18 cellular contexts compared by ENCODE assay signal in genomic region chr9:5113523-5113922, GRCh38.
"Had no signal": no experiment of that assay in that cellular context is flagged by ENCODE, and none has a peak within 500 bp of the region (broad histone marks: within the 10 kb centered on the region; RNA-seq: fewer than 3 reads in every experiment).

No MANE protein-coding gene starts in this region.

- ATAC-seq: activated T-cell treated with anti-CD3 and anti-CD28 coated beads, Interleukin-2, amount 50 U/mL, for 4 hours; left lung had no signal

- H3K27me3 ChIP-seq: heart right ventricle, left lung, testis, upper lobe of left lung had no signal

- H3K9me3 ChIP-seq: testis had no signal

- H3K4me3 ChIP-seq: heart right ventricle, left lung, lung, testis, upper lobe of left lung had no signal

- H3K4me3 Mint-ChIP-seq: activated T-cell treated with anti-CD3 and anti-CD28 coated beads, Interleukin-2, amount 50 U/mL, for 4 hours; naive B cell had no signal

- H3K4me1 ChIP-seq: heart right ventricle, left lung, testis, upper lobe of left lung had no signal

- H3K27ac ChIP-seq: heart right ventricle, left lung, testis, upper lobe of left lung, WERI-Rb-1 had no signal

- H3K36me3 ChIP-seq: left lung had no signal

- H3K27me3 Mint-ChIP-seq: naive B cell had no signal

- DNase-seq: activated CD4-positive, CD25-positive, alpha-beta regulatory T cell treated with anti-CD3 and anti-CD28 coated beads, Interleukin-2, amount 50 U/mL, for 72 hours; activated CD8-positive, alpha-beta memory T cell treated with anti-CD3 and anti-CD28 coated beads, Interleukin-2, amount 50 U/mL, for 48 hours; activated naive CD4-positive, alpha-beta T cell treated with Interleukin-2 at 50 U/mL for 16 hours; activated T-cell treated with anti-CD3 and anti-CD28 coated beads, Interleukin-2, amount 50 U/mL, for 4 hours; amygdala; erythroblast; foreskin fibroblast; heart right ventricle; naive B cell; occipital lobe; retina; stimulated activated CD4-positive, alpha-beta T cell treated with anti-CD3 and anti-CD28 coated beads, Interleukin-4, amount 100 ng/mL, for 1 hour; stimulated activated naive CD4-positive, alpha-beta T cell; testis; WERI-Rb-1 had no signal
